In genomic region chr20:35171753-35172433, GRCh38 we compare ENCODE assay signal across 8 cellular contexts. TPM values are rescaled to one million over a fixed set of nuclear protein-coding genes. Genes with fewer than 3 reads are reported as not detected.
DNase-seq lines count a peak whose midpoint lies in the region; ATAC-seq, FAIRE-seq and TF ChIP-seq lines count a peak whose summit lies in the region.

Gene PROCR (plus strand): TSS chr20:35172072. CDS start chr20:35172155, 83 bp downstream.

- H3K27me3 ChIP-seq in BLaER1 (no peaks in the 10 kb centered on the region), bronchial epithelial cell (ENCODE audit: control insufficient read depth, insufficient read depth, low read length) (no peaks in the 10 kb centered on the region), iPS-15b (ENCODE audit: control insufficient read depth, insufficient read depth, low read length) (peaks cover 10% of the 10 kb centered on the region)

- peak within 1 kb of the TSS; percentile 79 for H3K4me2 ChIP-seq in BLaER1

- peak; percentile 95 for DNase-seq in HK-2 (ENCODE audit: unreplicated experiment)
- peak; percentile 61 for DNase-seq in RPMI8226
- DNase-seq in bronchial epithelial cell (ENCODE audit: low read depth), result peak; percentile 98
- DNase-seq in sciatic nerve (ENCODE audit: low spot score), result peak; percentile 91
- DNase-seq in COLO668 (lab: John Stamatoyannopoulos, UW; ENCODE audit: unreplicated experiment), result no peak
- no peak for DNase-seq in NCI-H2107 treated with DMSO at 0.1 percent for 48 hours (lab: John Stamatoyannopoulos, UW; ENCODE audit: unreplicated experiment)

- no peak within 1 kb of the TSS for H3K27ac ChIP-seq in BLaER1

- no peak for FAIRE-seq in bronchial epithelial cell (lab: Jason Lieb, UNC)

- no peak for TF ChIP-seq CTCF in bronchial epithelial cell (IDR thresholded peaks at IDR 0.05; ENCODE audit: insufficient read depth, low read length, severe bottlenecking)

- H3K4me1 ChIP-seq in BLaER1 (peaks cover 16% of the 10 kb centered on the region), iPS-15b (ENCODE audit: control insufficient read depth, insufficient read depth, low read length) (peaks cover 17% of the 10 kb centered on the region)

- ATAC-seq in sciatic nerve, result peak; percentile 95

- H3K9me3 ChIP-seq in BLaER1 (no peaks in the 10 kb centered on the region), iPS-15b (ENCODE audit: control insufficient read depth, insufficient read depth, low read length) (no peaks in the 10 kb centered on the region)

- no peaks in the 10 kb centered on the region for H4K20me1 ChIP-seq in BLaER1

- peak within 1 kb of the TSS; percentile 44 for H3K4me3 ChIP-seq in BLaER1
- H3K4me3 ChIP-seq in bronchial epithelial cell (ENCODE audit: low read depth, low read length), result peak within 1 kb of the TSS; percentile 57
- H3K4me3 ChIP-seq in iPS-15b (ENCODE audit: low read depth, low read length), result peak within 1 kb of the TSS; percentile 73

- peaks cover 4% of the 10 kb centered on the region; the same call in 1 of the 2 replicates for H3K36me3 ChIP-seq in BLaER1
- H3K36me3 ChIP-seq in bronchial epithelial cell (ENCODE audit: control insufficient read depth, insufficient read depth, low read length), result peaks cover 5% of the 10 kb centered on the region
- no peaks in the 10 kb centered on the region for H3K36me3 ChIP-seq in iPS-15b (ENCODE audit: control insufficient read depth, insufficient read depth, low read length)

- no peak within 1 kb of the TSS; the same call in 1 of the 2 replicates for H3K9ac ChIP-seq in BLaER1
- H3K9ac ChIP-seq in iPS-15b (ENCODE audit: low read depth, low read length), result peak within 1 kb of the TSS; percentile 76

- intact Hi-C loops in sciatic nerve (cut with DNase I), result no loop called here

RNA-seq across cellular contexts. Expression of gene PROCR, which starts in this region (rescaled TPM):
- total RNA-seq in bronchial epithelial cell (61.3 and 127 TPM in 2 replicates), sciatic nerve (24.0 TPM)

Comparison
In these comparisons a context has a peak if more than half of its experiments do, and no peak if none do; other contexts are left out.
1. DNase-seq: peak in HK-2 (single experiment), RPMI8226 (single experiment), bronchial epithelial cell (single experiment) and sciatic nerve (single experiment); none in COLO668 (single experiment) and NCI-H2107 treated with DMSO at 0.1 percent for 48 hours (single experiment).
2. Peak in every context shown above with its lines, with median percentiles within 50 percentile points of each other: H3K4me3 ChIP-seq.